In the genomic region with DNA sequence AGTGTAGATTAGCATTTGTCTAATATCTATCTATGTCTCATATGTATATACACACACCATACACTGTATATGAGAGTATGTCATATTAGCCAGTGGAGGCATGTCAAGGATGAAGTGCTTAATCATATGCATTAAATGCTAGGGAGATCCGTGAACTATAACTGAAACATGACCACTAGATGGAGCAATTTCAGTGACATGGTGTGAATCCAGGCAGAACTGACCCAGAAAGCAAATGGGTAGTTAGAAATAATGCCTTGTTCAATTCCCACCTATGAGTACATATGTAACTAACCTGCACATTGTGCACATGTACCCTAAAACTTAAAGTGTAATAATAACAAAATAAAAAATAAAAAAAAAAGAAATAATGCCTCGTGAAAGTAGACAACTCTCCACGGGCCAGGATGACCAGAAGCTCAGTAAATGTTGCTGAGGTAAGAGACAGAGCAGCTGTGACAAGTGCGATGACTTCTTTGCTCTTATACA, we compare ENCODE assay signal across 8 cellular contexts.
DNase-seq lines count a peak whose midpoint lies in the region; ATAC-seq and TF ChIP-seq lines count a peak whose summit lies in the region.
"Not testable (repeated sequence)": the region's sequence is repeated elsewhere in the genome, so short reads cannot be mapped to it uniquely, and the experiment has no call there.

No MANE protein-coding gene starts in this region.

- H3K4me3 Mint-ChIP-seq in activated T-cell treated with anti-CD3 and anti-CD28 coated beads, Interleukin-2, amount 50 U/mL, for 4 hours = not testable (repeated sequence)

- ATAC-seq in HG03432 (IDR thresholded peaks at IDR 0.05; ENCODE audit: unreplicated experiment) (peak; percentile 72), esophagus mucosa (peak; percentile 93)
- ATAC-seq in activated T-cell treated with anti-CD3 and anti-CD28 coated beads, Interleukin-2, amount 50 U/mL, for 4 hours = peak; percentile 62 to 63

- H3K27me3 ChIP-seq in tibial nerve = not testable (repeated sequence)

- H3K4me3 ChIP-seq in tibial nerve = not testable (repeated sequence)

- TF ChIP-seq EP300 in tibial nerve (IDR thresholded peaks at IDR 0.05) = not testable (repeated sequence)

- H3K9me3 ChIP-seq in tibial nerve = not testable (repeated sequence)

- not testable (repeated sequence) for TF ChIP-seq POLR2A in tibial nerve (IDR thresholded peaks at IDR 0.05)

- H3K36me3 Mint-ChIP-seq in activated T-cell treated with anti-CD3 and anti-CD28 coated beads, Interleukin-2, amount 50 U/mL, for 4 hours (ENCODE audit: insufficient read depth) = not testable (repeated sequence)

- DNase-seq in EH (ENCODE audit: low read depth) (peak; percentile 22), GM20000 (ENCODE audit: low spot score) (peak; percentile 7), NCI-H748 (lab: John Stamatoyannopoulos, UW; ENCODE audit: unreplicated experiment) (peak; percentile 38), lung microvascular endothelial cell (ENCODE audit: low read depth in 2 of 2) (peak; percentile 1 to 2)
- DNase-seq in activated T-cell treated with anti-CD3 and anti-CD28 coated beads, Interleukin-2, amount 50 U/mL, for 4 hours; tibial nerve (ENCODE audit: low spot score in 2 of 2): not testable (repeated sequence)

- H3K9me3 Mint-ChIP-seq in activated T-cell treated with anti-CD3 and anti-CD28 coated beads, Interleukin-2, amount 50 U/mL, for 4 hours = not testable (repeated sequence)

- not testable (repeated sequence) for H3K27ac ChIP-seq in tibial nerve

- H3K36me3 ChIP-seq in tibial nerve = not testable (repeated sequence)

- WGBS in tibial nerve, 2 donors = 58 to 62% methylated on average over 4 of the region's 4 CpGs

- TF ChIP-seq CTCF in GM20000 (IDR thresholded peaks at IDR 0.05; ENCODE audit: extremely low read depth, missing control alignments) = not testable (repeated sequence)
- TF ChIP-seq CTCF in tibial nerve (IDR thresholded peaks at IDR 0.05) = peak in 4 of 5 experiments; percentile 16 to 43 (median 26)

- not testable (repeated sequence) for H3K27me3 Mint-ChIP-seq in activated T-cell treated with anti-CD3 and anti-CD28 coated beads, Interleukin-2, amount 50 U/mL, for 4 hours (ENCODE audit: low read depth)

- H3K4me1 ChIP-seq in tibial nerve = not testable (repeated sequence)

- H3K4me1 Mint-ChIP-seq in activated T-cell treated with anti-CD3 and anti-CD28 coated beads, Interleukin-2, amount 50 U/mL, for 4 hours (ENCODE audit: low read depth) = not testable (repeated sequence)
